Comparison of ENCODE assay signal across 15 cellular contexts in the genomic region with DNA sequence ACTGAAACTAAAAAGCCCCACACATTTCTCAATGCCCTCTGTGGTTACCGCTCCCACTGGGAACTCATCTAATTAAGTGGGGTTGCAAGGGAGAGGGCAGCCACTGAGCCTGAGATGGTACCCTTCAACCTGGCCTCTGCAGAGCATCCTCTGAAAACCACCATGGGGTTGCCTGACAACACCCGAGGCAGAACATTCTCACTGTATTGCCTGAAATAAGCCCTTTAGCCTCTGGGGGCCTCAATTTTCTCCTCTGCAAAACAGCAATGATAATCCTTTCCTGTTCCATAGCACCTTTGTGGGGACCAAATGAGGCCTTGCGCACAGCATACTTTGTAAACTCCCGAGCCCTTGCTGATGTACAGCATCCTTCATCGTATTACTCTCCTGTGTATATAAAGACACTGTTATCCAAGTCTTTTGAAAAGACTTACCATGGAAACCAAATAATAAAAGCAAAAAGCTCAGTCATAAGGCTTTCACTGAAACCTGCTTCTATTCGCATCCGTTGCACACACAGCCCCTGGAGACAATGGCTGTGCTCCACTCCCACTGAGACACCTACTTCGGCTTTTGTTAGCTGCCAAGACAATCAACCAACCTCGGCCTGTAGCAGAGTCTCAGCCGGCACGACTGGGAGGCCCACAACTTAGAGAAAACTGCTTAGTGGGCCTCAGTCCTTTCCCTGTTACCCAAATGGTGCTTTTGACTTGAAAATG.
A peak's percentile ranks its signal among the peaks of the same experiment; 100 is the strongest.
DNase-seq lines count a peak whose midpoint lies in the region; ATAC-seq and TF ChIP-seq lines count a peak whose summit lies in the region.
"Had no signal": no experiment of that assay in that cellular context is flagged by ENCODE, and none has a peak within 500 bp of the region (broad histone marks: within the 10 kb centered on the region; RNA-seq: fewer than 3 reads in every experiment).

No MANE protein-coding gene starts in this region.

- no peak for ATAC-seq in CD4-positive, CD25-positive, alpha-beta regulatory T cell (ENCODE audit: low read depth in 2 of 2)
- no peak for ATAC-seq in activated B cell treated with CpG ODN at 0.5 μM for 24 hours (ENCODE audit: low read depth)
- no peak for ATAC-seq in GM19328 (IDR thresholded peaks at IDR 0.05; ENCODE audit: unreplicated experiment)
- no peak for ATAC-seq in HG02798 (IDR thresholded peaks at IDR 0.05; ENCODE audit: poor library complexity, unreplicated experiment)

- H3K4me1 Mint-ChIP-seq in CD4-positive, CD25-positive, alpha-beta regulatory T cell, result peaks cover 4 to 54% (median 34%) of the 10 kb centered on the region in 4 donors
- H3K4me1 Mint-ChIP-seq in activated B cell treated with CpG ODN at 0.5 μM for 24 hours, result peaks cover 26% of the 10 kb centered on the region

- H3K4me1 ChIP-seq in CD4-positive, CD25-positive, alpha-beta regulatory T cell (ENCODE audit: control insufficient read depth, insufficient read depth, low read length, poor library complexity, severe bottlenecking), result peaks cover 24% of the 10 kb centered on the region
- peaks cover 11% of the 10 kb centered on the region for H3K4me1 ChIP-seq in HAP-1

- peak in 1 of 3 donors; percentile 36 for DNase-seq in CD4-positive, CD25-positive, alpha-beta regulatory T cell
- peak; percentile 74 to 76 for DNase-seq in HAP-1 (ENCODE audit: low spot score in 2 of 2)
- no peak for DNase-seq in activated B cell treated with CpG ODN at 0.5 μM for 24 hours
- DNase-seq in midbrain (lab: John Stamatoyannopoulos, UW), result peak; percentile 10
- DNase-seq in activated gamma-delta T cell treated with Interleukin-2 at 50 U/mL for 16 hours, result no peak
- DNase-seq in cerebellum (ENCODE audit: low spot score), result no peak
- DNase-seq: activated CD4-positive, alpha-beta T cell treated with anti-CD3 and anti-CD28 coated beads for 1 hour; glutamatergic neuron; NCI-H2227 treated with DMSO at 0.1 percent for 48 hours; PC-9; sigmoid colon; stimulated activated naive CD4-positive, alpha-beta T cell had no signal

- peak overlapping the region; percentile 19 to 79 (median 63) for H3K4me3 Mint-ChIP-seq in CD4-positive, CD25-positive, alpha-beta regulatory T cell
- H3K4me3 Mint-ChIP-seq in activated B cell treated with CpG ODN at 0.5 μM for 24 hours, result no peak overlapping the region
- H3K4me3 Mint-ChIP-seq: CD14-positive monocyte had no signal

- no peaks in the 10 kb centered on the region for H3K36me3 ChIP-seq in CD4-positive, CD25-positive, alpha-beta regulatory T cell (ENCODE audit: control insufficient read depth, insufficient read depth, low read length)
- H3K36me3 ChIP-seq in HAP-1 (replicated peaks), result no peaks in the 10 kb centered on the region
- H3K36me3 ChIP-seq: sigmoid colon had no signal

- H3K27me3 ChIP-seq in CD4-positive, CD25-positive, alpha-beta regulatory T cell (ENCODE audit: control insufficient read depth, insufficient read depth, low read length), result no peaks in the 10 kb centered on the region
- H3K27me3 ChIP-seq in HAP-1 (ENCODE audit: low read depth), result no peaks in the 10 kb centered on the region
- H3K27me3 ChIP-seq: sigmoid colon had no signal

- H3K9me3 ChIP-seq in CD4-positive, CD25-positive, alpha-beta regulatory T cell (ENCODE audit: control insufficient read depth in 2 of 2, low read length in 2 of 2), result no peaks in the 10 kb centered on the region
- H3K9me3 ChIP-seq in HAP-1, result no peaks in the 10 kb centered on the region
- H3K9me3 ChIP-seq: sigmoid colon had no signal

- H3K27ac ChIP-seq in CD4-positive, CD25-positive, alpha-beta regulatory T cell (ENCODE audit: insufficient read depth, low read length, poor library complexity, severe bottlenecking), result no peak overlapping the region
- H3K27ac ChIP-seq: PC-9, sigmoid colon had no signal

- intact Hi-C loops in activated B cell treated with CpG ODN at 0.5 μM for 24 hours (cut with micrococcal nuclease), result no loop called here

- H3K27ac Mint-ChIP-seq in CD4-positive, CD25-positive, alpha-beta regulatory T cell, result peak overlapping the region; percentile 60 to 100 (median 63)
- H3K27ac Mint-ChIP-seq in activated B cell treated with CpG ODN at 0.5 μM for 24 hours, result peak overlapping the region; percentile 36

- TF ChIP-seq CTCF in activated B cell treated with CpG ODN at 0.5 μM for 24 hours (IDR thresholded peaks at IDR 0.05), result no peak

- CTCF ChIA-PET in activated B cell treated with CpG ODN at 0.5 μM for 24 hours (lab: Charles Lee), result no interaction called here

- peaks cover 3% of the 10 kb centered on the region for H3K36me3 Mint-ChIP-seq in CD4-positive, CD25-positive, alpha-beta regulatory T cell
- no peaks in the 10 kb centered on the region for H3K36me3 Mint-ChIP-seq in activated B cell treated with CpG ODN at 0.5 μM for 24 hours (ENCODE audit: low read depth)

- in situ Hi-C loops in HAP-1 (cut with MboI; ENCODE audit: low sequenced_read_pairs), result no loop called here

- H3K27me3 Mint-ChIP-seq in CD4-positive, CD25-positive, alpha-beta regulatory T cell, result no peaks in the 10 kb centered on the region
- no peaks in the 10 kb centered on the region for H3K27me3 Mint-ChIP-seq in activated B cell treated with CpG ODN at 0.5 μM for 24 hours

- no peak overlapping the region for H3K4me3 ChIP-seq in CD4-positive, CD25-positive, alpha-beta regulatory T cell (ENCODE audit: low read depth, low read length)
- H3K4me3 ChIP-seq in HAP-1, result no peak overlapping the region
- H3K4me3 ChIP-seq: PC-9, sigmoid colon had no signal

- H3K9me3 Mint-ChIP-seq in CD4-positive, CD25-positive, alpha-beta regulatory T cell, result peaks cover 0 to 1% (median 0%) of the 10 kb centered on the region in 7 donors
- H3K9me3 Mint-ChIP-seq in activated B cell treated with CpG ODN at 0.5 μM for 24 hours, result no peaks in the 10 kb centered on the region

- POLR2A ChIA-PET in activated B cell treated with CpG ODN at 0.5 μM for 24 hours (lab: Charles Lee), result interaction anchor here (0.8 to 2.5 kb wide), 3 partner anchors 11 to 275 kb away, joined by 3 to 8 read pairs (median 4); no protein-coding TSS in a partner anchor

Comparison
In these comparisons a context has a peak if more than half of its experiments do, and no peak if none do; other contexts are left out.
1. DNase-seq: peak in HAP-1 (2 of 2) and midbrain (single experiment); none in activated B cell treated with CpG ODN at 0.5 μM for 24 hours (single experiment), activated gamma-delta T cell treated with Interleukin-2 at 50 U/mL for 16 hours (single experiment) and cerebellum (single experiment).